27 cellular contexts compared by ENCODE assay signal in genomic region chr6:38234141-38234540, GRCh38.
A peak's percentile ranks its signal among the peaks of the same experiment; 100 is the strongest.
DNase-seq lines count a peak whose midpoint lies in the region; ATAC-seq, FAIRE-seq and TF ChIP-seq lines count a peak whose summit lies in the region.
"Had no signal": no experiment of that assay in that cellular context is flagged by ENCODE, and none has a peak within 500 bp of the region (broad histone marks: within the 10 kb centered on the region; RNA-seq: fewer than 3 reads in every experiment).

No MANE protein-coding gene starts in this region.

- no peak overlapping the region for H3K4me2 ChIP-seq in osteoblast (ENCODE audit: insufficient read depth, low read length)
- H3K4me2 ChIP-seq: smooth muscle cell had no signal

- H3K27ac Mint-ChIP-seq in naive thymus-derived CD4-positive, alpha-beta T cell = no peak overlapping the region
- H3K27ac Mint-ChIP-seq: activated CD4-positive, alpha-beta memory T cell treated with anti-CD3 and anti-CD28 coated beads, Interleukin-2, amount 10 ng/mL, durations not matched to agents 7 days and 5 days; natural killer cell had no signal

- H3K4me3 Mint-ChIP-seq in naive thymus-derived CD4-positive, alpha-beta T cell = no peak overlapping the region
- H3K4me3 Mint-ChIP-seq: activated CD4-positive, alpha-beta memory T cell treated with anti-CD3 and anti-CD28 coated beads, Interleukin-2, amount 10 ng/mL, durations not matched to agents 7 days and 5 days; natural killer cell had no signal

- peaks cover 12% of the 10 kb centered on the region for H4K20me1 ChIP-seq in osteoblast (ENCODE audit: insufficient read depth, low read length)

- peaks cover 0 to 6% (median 0%) of the 10 kb centered on the region in 11 donors for H3K9me3 Mint-ChIP-seq in naive thymus-derived CD4-positive, alpha-beta T cell
- H3K9me3 Mint-ChIP-seq: activated CD4-positive, alpha-beta memory T cell treated with anti-CD3 and anti-CD28 coated beads, Interleukin-2, amount 10 ng/mL, durations not matched to agents 7 days and 5 days; natural killer cell had no signal

- no peak overlapping the region for H3K27ac ChIP-seq in C4-2B
- no peak overlapping the region for H3K27ac ChIP-seq in osteoblast (ENCODE audit: low read depth, low read length)
- H3K27ac ChIP-seq in naive thymus-derived CD4-positive, alpha-beta T cell (ENCODE audit: low read depth, low read length) = no peak overlapping the region
- H3K27ac ChIP-seq: RWPE1, tibial nerve had no signal

- peaks cover 8% of the 10 kb centered on the region for H3K4me1 ChIP-seq in osteoblast (ENCODE audit: insufficient read depth, low read length)
- H3K4me1 ChIP-seq in naive thymus-derived CD4-positive, alpha-beta T cell (ENCODE audit: control insufficient read depth in 2 of 2, insufficient read depth in 2 of 2, low read length in 2 of 2) = no peaks in the 10 kb centered on the region
- H3K4me1 ChIP-seq: tibial nerve had no signal

- no peak overlapping the region for H2AFZ ChIP-seq in osteoblast (ENCODE audit: low read length)

- DNase-seq in NCI-H69 (lab: John Stamatoyannopoulos, UW) = peak; percentile 58
- no peak for DNase-seq in epithelial cell of proximal tubule (ENCODE audit: low read depth)
- DNase-seq in osteoblast (ENCODE audit: insufficient read length, low spot score, missing footprints) = no peak
- no peak for DNase-seq in GM12892 (ENCODE audit: insufficient read length)
- no peak for DNase-seq in naive thymus-derived CD4-positive, alpha-beta T cell
- DNase-seq: ACHN; activated CD4-positive, alpha-beta memory T cell treated with anti-CD3 and anti-CD28 coated beads, Interleukin-2, amount 10 ng/mL, durations not matched to agents 7 days and 5 days; activated CD4-positive, alpha-beta T cell treated with anti-CD3 and anti-CD28 coated beads for 1 hour; activated CD8-positive, alpha-beta memory T cell treated with anti-CD3 and anti-CD28 coated beads, Interleukin-2, amount 50 U/mL, for 48 hours; activated naive CD4-positive, alpha-beta T cell treated with anti-CD3 and anti-CD28 coated beads, Interleukin-2, amount 50 U/mL, for 16 hours; amniotic stem cell; DMS79; GF-D8; glutamatergic neuron; kidney; midbrain; natural killer cell; NCI-H1417 treated with DMSO at 0.1 percent for 48 hours; NCI-H524 treated with DMSO at 0.1 percent for 48 hours; stimulated activated CD4-positive, alpha-beta T cell treated with anti-CD3 and anti-CD28 coated beads, Interleukin-2, amount 100 ng/mL, for 24 hours had no signal

- no peaks in the 10 kb centered on the region for H3K79me2 ChIP-seq in osteoblast (ENCODE audit: insufficient read depth, low read length)

- CTCF ChIA-PET in naive thymus-derived CD4-positive, alpha-beta T cell (lab: Charles Lee) = no interaction called here

- no peak for TF ChIP-seq POLR2A in GM12892 (IDR thresholded peaks at IDR 0.05; ENCODE audit: low read depth, low read length)

- TF ChIP-seq CTCF in C4-2B (conservative IDR thresholded peaks at IDR 0.05) (peak; percentile 8; the same call in 1 of the 2 replicates), GM12875 (IDR thresholded peaks at IDR 0.05; ENCODE audit: borderline replicate concordance, insufficient read depth, low read depth, low read length) (peak; percentile 15; the same call in 1 of the 2 replicates), epithelial cell of proximal tubule (conservative IDR thresholded peaks at IDR 0.05; ENCODE audit: low read depth, low read length) (peak; percentile 39), osteoblast (IDR thresholded peaks at IDR 0.05; ENCODE audit: extremely low read depth, low read depth, low read length) (no peak)

- H3K36me3 Mint-ChIP-seq in naive thymus-derived CD4-positive, alpha-beta T cell = peaks cover 0 to 27% (median 11%) of the 10 kb centered on the region in 5 donors
- H3K36me3 Mint-ChIP-seq: natural killer cell had no signal

- H3K36me3 ChIP-seq in osteoblast (ENCODE audit: insufficient read depth, low read length) = no peaks in the 10 kb centered on the region
- no peaks in the 10 kb centered on the region for H3K36me3 ChIP-seq in naive thymus-derived CD4-positive, alpha-beta T cell (ENCODE audit: control insufficient read depth in 2 of 3, insufficient read depth in 3 of 3, low read length in 3 of 3)
- H3K36me3 ChIP-seq: tibial nerve had no signal

- FAIRE-seq in GM12892 (lab: Jason Lieb, UNC) = no peak
- FAIRE-seq: K562, kidney, TTC549 had no signal

- POLR2A ChIA-PET in naive thymus-derived CD4-positive, alpha-beta T cell (lab: Charles Lee) = no interaction called here

- ATAC-seq in naive thymus-derived CD4-positive, alpha-beta T cell = no peak
- ATAC-seq: K562, natural killer cell had no signal

- H3K4me3 ChIP-seq in GM12875 (ENCODE audit: low read depth, low read length) (no peak overlapping the region), epithelial cell of proximal tubule (ENCODE audit: low read depth, low read length) (no peak overlapping the region), osteoblast (ENCODE audit: insufficient read depth, low read length) (no peak overlapping the region)
- H3K4me3 ChIP-seq in naive thymus-derived CD4-positive, alpha-beta T cell (ENCODE audit: low read length) = no peak overlapping the region
- H3K4me3 ChIP-seq: K562, smooth muscle cell, tibial nerve had no signal

- H3K27me3 ChIP-seq in osteoblast (ENCODE audit: insufficient read depth, low read length) = no peaks in the 10 kb centered on the region
- no peaks in the 10 kb centered on the region for H3K27me3 ChIP-seq in naive thymus-derived CD4-positive, alpha-beta T cell (ENCODE audit: control insufficient read depth in 2 of 2, insufficient read depth in 2 of 2, low read length in 2 of 2)
- H3K27me3 ChIP-seq: tibial nerve had no signal

- H3K9me3 ChIP-seq in osteoblast (ENCODE audit: low read depth, low read length) = no peaks in the 10 kb centered on the region
- H3K9me3 ChIP-seq in naive thymus-derived CD4-positive, alpha-beta T cell (ENCODE audit: control insufficient read depth in 2 of 3, low read length in 3 of 3) = no peaks in the 10 kb centered on the region
- H3K9me3 ChIP-seq: tibial nerve had no signal

- no peaks in the 10 kb centered on the region for H3K27me3 Mint-ChIP-seq in naive thymus-derived CD4-positive, alpha-beta T cell
- H3K27me3 Mint-ChIP-seq: activated CD4-positive, alpha-beta memory T cell treated with anti-CD3 and anti-CD28 coated beads, Interleukin-2, amount 10 ng/mL, durations not matched to agents 7 days and 5 days had no signal

- H3K4me1 Mint-ChIP-seq in naive thymus-derived CD4-positive, alpha-beta T cell = peaks cover 0 to 8% (median 4%) of the 10 kb centered on the region in 7 donors
- H3K4me1 Mint-ChIP-seq: activated CD4-positive, alpha-beta memory T cell treated with anti-CD3 and anti-CD28 coated beads, Interleukin-2, amount 10 ng/mL, durations not matched to agents 7 days and 5 days had no signal

- intact Hi-C loops in naive thymus-derived CD4-positive, alpha-beta T cell (cut with micrococcal nuclease) = no loop called here
